Comparison of ENCODE assay signal across 13 cellular contexts in the genomic region with DNA sequence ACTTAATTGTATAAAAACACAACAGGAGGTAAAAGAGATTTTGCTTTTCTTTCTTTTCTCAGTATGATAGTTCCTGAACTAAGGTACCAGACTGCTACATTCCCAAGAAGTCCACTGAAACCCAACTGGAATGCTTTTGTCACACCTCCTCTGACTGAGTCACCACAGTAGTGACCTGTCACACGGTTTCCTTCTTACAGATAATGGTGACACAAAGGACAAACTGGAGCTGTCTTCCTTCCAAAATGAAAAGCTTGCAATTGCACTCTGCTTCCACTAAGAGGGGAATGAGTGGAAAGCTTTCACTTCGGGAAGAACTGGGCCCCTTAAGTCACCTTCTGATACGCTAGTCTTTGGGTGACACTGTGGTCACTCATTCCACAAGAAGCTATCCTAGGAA.
A peak's percentile ranks its signal among the peaks of the same experiment; 100 is the strongest.
DNase-seq lines count a peak whose midpoint lies in the region; ATAC-seq, FAIRE-seq and TF ChIP-seq lines count a peak whose summit lies in the region.
"Had no signal": no experiment of that assay in that cellular context is flagged by ENCODE, and none has a peak within 500 bp of the region (broad histone marks: within the 10 kb centered on the region; RNA-seq: fewer than 3 reads in every experiment).

No MANE protein-coding gene starts in this region.

- in situ Hi-C loops in HepG2 (cut with HindIII; ENCODE audit: extremely low pct_ligation_motif_present, low pct_unique_long_range_greater_than_20kb): no loop called here

- no peak overlapping the region for H2AFZ ChIP-seq in HepG2 (ENCODE audit: low read length)

- H3K27ac ChIP-seq in AG04450 (ENCODE audit: low read depth, low read length) (no peak overlapping the region), adrenal gland (no peak overlapping the region), HepG2 (ENCODE audit: extremely low read length, insufficient read depth, low read length) (no peak overlapping the region)

- TF ChIP-seq CTCF in AG04450 (IDR thresholded peaks at IDR 0.05; ENCODE audit: low read depth, low read length): peak; percentile 25; the same call in 1 of the 2 replicates
- TF ChIP-seq CTCF in adrenal gland (IDR thresholded peaks at IDR 0.05): peak; percentile 12 to 39 (median 31)
- TF ChIP-seq CTCF in HepG2 (CRISPR knock-in tag; IDR thresholded peaks at IDR 0.05): no peak

- TF ChIP-seq EP300 in HepG2 (IDR thresholded peaks at IDR 0.05; ENCODE audit: low read depth in 2 of 2, low read length in 2 of 2): no peak
- TF ChIP-seq EP300 in HepG2 (CRISPR knock-in tag; IDR thresholded peaks at IDR 0.05; ENCODE audit: borderline replicate concordance): no peak

- no peak overlapping the region for H3K4me3 ChIP-seq in AG04450 (ENCODE audit: low read depth, low read length)
- H3K4me3 ChIP-seq in adrenal gland: no peak overlapping the region
- no peak overlapping the region for H3K4me3 ChIP-seq in HepG2 (replicated peaks in 1 of 3; ENCODE audit: insufficient read depth in 1 of 3, low read depth in 2 of 3, low read length in 3 of 3)
- no peak overlapping the region for H3K4me3 ChIP-seq in H7 (ENCODE audit: insufficient read depth, low read depth, low read length)

- POLR2A ChIA-PET in AG04450 (lab: Yijun Ruan, JAX) (no interaction called here), HepG2 (lab: Yijun Ruan, JAX) (no interaction called here)

- no peak for TF ChIP-seq RAD21 in HepG2 (CRISPR knock-in tag; IDR thresholded peaks at IDR 0.05)

- ATAC-seq in HepG2: no peak

- no peak overlapping the region for H3K4me2 ChIP-seq in HepG2 (ENCODE audit: low read depth, low read length)

- CTCF ChIA-PET in AG04450 (lab: Charles Lee): interaction anchor here (1.0 kb wide), 1 partner anchor 216 kb away, joined by 3 read pairs; no protein-coding TSS in a partner anchor
- CTCF ChIA-PET in HepG2 (lab: Yijun Ruan, JAX; ENCODE audit: low intra/inter-chr PET ratio, low total read pairs): no interaction called here

- H3K9ac ChIP-seq in HepG2 (ENCODE audit: insufficient read depth, low read depth, low read length): no peak overlapping the region

- BruUV-seq in HepG2 (replicated peaks; lab: Mats Ljungman, UMichigan): no TSS peak

- H3K27me3 ChIP-seq in AG04450 (ENCODE audit: control insufficient read depth, insufficient read depth, low read length) (no peaks in the 10 kb centered on the region), adrenal gland (no peaks in the 10 kb centered on the region), HepG2 (ENCODE audit: control insufficient read depth in 1 of 2, insufficient read depth in 2 of 2, low read length in 2 of 2) (no peaks in the 10 kb centered on the region), H7 (ENCODE audit: control insufficient read depth, insufficient read depth, low read length) (no peaks in the 10 kb centered on the region)

- H3K4me1 ChIP-seq in adrenal gland (replicated peaks in 1 of 2) (peaks cover 8 to 19% of the 10 kb centered on the region in 2 donors), HepG2 (ENCODE audit: insufficient read depth, low read length) (no peaks in the 10 kb centered on the region)

- TF ChIP-seq POLR2A in adrenal gland (IDR thresholded peaks at IDR 0.05) (no peak), HepG2 (IDR thresholded peaks at IDR 0.05; ENCODE audit: insufficient read depth in 1 of 2, low read depth in 2 of 2, low read length in 2 of 2) (no peak)

- H4K20me1 ChIP-seq in HepG2 (ENCODE audit: insufficient read depth, low read length): no peaks in the 10 kb centered on the region

- DNase-seq in AG04450 (ENCODE audit: low read depth, low spot score) (no peak), GM03348 (ENCODE audit: low spot score) (peak; percentile 8), adrenal gland (peak in 5 of 7 donors; percentile 35 to 59 (median 48)), HepG2 (ENCODE audit: low spot score) (peak; percentile 8), NCI-H2196 (lab: John Stamatoyannopoulos, UW; ENCODE audit: unreplicated experiment) (no peak), iPS-NIHi7 (ENCODE audit: extremely low spot score) (no peak), H7 (no peak), NCI-H2171 (lab: John Stamatoyannopoulos, UW) (no peak)
- DNase-seq: activated CD8-positive, alpha-beta memory T cell treated with anti-CD3 and anti-CD28 coated beads, Interleukin-2, amount 50 U/mL, for 4 hours; amniotic stem cell; effector CD4-positive, alpha-beta T cell; NCI-H510A treated with DMSO at 0.1 percent for 48 hours; SHP77 treated with DMSO at 0.1 percent for 48 hours had no signal

- no peaks in the 10 kb centered on the region for H3K79me2 ChIP-seq in HepG2 (ENCODE audit: insufficient read depth, low read length)

- H3K9me3 ChIP-seq in AG04450 (ENCODE audit: control insufficient read depth, insufficient read depth, low read length) (no peaks in the 10 kb centered on the region), adrenal gland (replicated peaks in 1 of 3) (no peaks in the 10 kb centered on the region), HepG2 (ENCODE audit: low read length) (no peaks in the 10 kb centered on the region)

- intact Hi-C loops in adrenal gland (cut with DNase I): loop anchor here in 1 of 2 donors (10.0 kb wide), 1 partner anchor 199 kb away; no protein-coding TSS in a partner anchor
- intact Hi-C loops in HepG2 (cut with micrococcal nuclease; ENCODE audit: unreplicated experiment): no loop called here

- no peak for FAIRE-seq in HepG2 (lab: Jason Lieb, UNC)

- H3K36me3 ChIP-seq in adrenal gland (replicated peaks in 1 of 2) (no peaks in the 10 kb centered on the region), HepG2 (replicated peaks in 1 of 2; ENCODE audit: control insufficient read depth in 1 of 2, insufficient read depth in 2 of 2, low read length in 2 of 2) (peaks cover 9 to 35% of the 10 kb centered on the region in 2 experiments), H7 (replicated peaks; ENCODE audit: control insufficient read depth, insufficient read depth, low read length) (peaks cover 4% of the 10 kb centered on the region)

- WGBS in adrenal gland, 4 donors: 57 to 61% (median 60%) methylated on average over 3 of the region's 3 CpGs
- 81% methylated on average over 3 of the region's 3 CpGs for WGBS in HepG2 (ENCODE audit: low lambda C conversion rate)

TF ChIP-seq in HepG2, 621 proteins besides CTCF, POLR2A, EP300 and RAD21:
- TF ChIP-seq CCDC6 (CRISPR knock-in tag; IDR thresholded peaks at IDR 0.05): no peak
- TF ChIP-seq SMC3 (IDR thresholded peaks at IDR 0.05; ENCODE audit: low read length): 0 out of 2 replicates have a peak, but pooled peaks have one; percentile 8

Comparison
In these comparisons a context has a peak if more than half of its experiments do, and no peak if none do; other contexts are left out.
1. DNase-seq: peak in GM03348 (single experiment), adrenal gland (5 of 7) and HepG2 (single experiment); none in AG04450 (single experiment), NCI-H2196 (single experiment), iPS-NIHi7 (single experiment), H7 (single experiment) and NCI-H2171 (single experiment).